In genomic region chr1:59498640-59499039, GRCh38 we compare ENCODE assay signal across 11 cellular contexts.
DNase-seq lines count a peak whose midpoint lies in the region; ATAC-seq and TF ChIP-seq lines count a peak whose summit lies in the region.
"Had no signal": no experiment of that assay in that cellular context is flagged by ENCODE, and none has a peak within 500 bp of the region (broad histone marks: within the 10 kb centered on the region; RNA-seq: fewer than 3 reads in every experiment).

No MANE protein-coding gene starts in this region.

- WGBS in body of pancreas, 2 donors = 21 to 30% methylated on average over 4 of the region's 4 CpGs
- 32% methylated on average over 4 of the region's 4 CpGs for WGBS in liver

- H3K9me3 ChIP-seq in body of pancreas = no peaks in the 10 kb centered on the region
- no peaks in the 10 kb centered on the region for H3K9me3 ChIP-seq in liver (ENCODE audit: control insufficient read depth in 4 of 4, low read length in 3 of 4)
- H3K9me3 ChIP-seq: colonic mucosa had no signal

- TF ChIP-seq RAD21 in liver (IDR thresholded peaks at IDR 0.05) = peak in 1 of 2 donors; percentile 20

- no peak overlapping the region for H3K4me3 ChIP-seq in AG10803 (ENCODE audit: low read length)
- no peak overlapping the region for H3K4me3 ChIP-seq in body of pancreas
- no peak overlapping the region for H3K4me3 ChIP-seq in liver (ENCODE audit: low read depth in 1 of 3, low read length in 3 of 3)
- H3K4me3 ChIP-seq: colonic mucosa had no signal

- intact Hi-C loops in body of pancreas (cut with DNase I) = no loop called here

- no peaks in the 10 kb centered on the region for H3K36me3 ChIP-seq in body of pancreas (replicated peaks in 1 of 2; ENCODE audit: insufficient read depth in 1 of 2, low read depth in 2 of 2)
- H3K36me3 ChIP-seq in liver (ENCODE audit: control insufficient read depth in 4 of 4, insufficient read depth in 3 of 4, low read depth in 1 of 4, low read length in 3 of 4) = no peaks in the 10 kb centered on the region
- H3K36me3 ChIP-seq: colonic mucosa had no signal

- H3K4me1 ChIP-seq in body of pancreas (peaks cover 31% of the 10 kb centered on the region), liver (ENCODE audit: control insufficient read depth in 4 of 4, insufficient read depth in 4 of 4, low read length in 3 of 4) (peaks cover 7 to 35% (median 25%) of the 10 kb centered on the region in 4 donors)
- H3K4me1 ChIP-seq: colonic mucosa had no signal

- TF ChIP-seq CTCF in AG10803 (conservative IDR thresholded peaks at IDR 0.05; ENCODE audit: low read length) (no peak), body of pancreas (IDR thresholded peaks at IDR 0.05) (no peak), liver (IDR thresholded peaks at IDR 0.05; ENCODE audit: low read depth, low read length, missing input control) (no peak)

- H3K9ac ChIP-seq in liver (ENCODE audit: low read depth in 1 of 2, low read length in 2 of 2) = peak overlapping the region; percentile 41 to 81

- no peak for TF ChIP-seq POLR2A in body of pancreas (IDR thresholded peaks at IDR 0.05)

- DNase-seq in AG10803 (ENCODE audit: low read depth) (peak; percentile 52), M059J (ENCODE audit: low read depth) (peak; percentile 85), body of pancreas (peak in 1 of 4 donors; percentile 55), NCI-H2196 (lab: John Stamatoyannopoulos, UW; ENCODE audit: unreplicated experiment) (no peak), SK-N-DZ (ENCODE audit: low spot score) (no peak), T-helper 1 cell (no peak)
- DNase-seq: CD8-positive, alpha-beta memory T cell; colonic mucosa; islet precursor cell had no signal

- no peaks in the 10 kb centered on the region for H3K27me3 ChIP-seq in body of pancreas
- no peaks in the 10 kb centered on the region for H3K27me3 ChIP-seq in liver (ENCODE audit: control insufficient read depth in 4 of 4, insufficient read depth in 4 of 4, low read length in 3 of 4)
- H3K27me3 ChIP-seq: colonic mucosa had no signal

- peak overlapping the region in 3 of 4 donors; percentile 50 to 81 (median 76) for H3K27ac ChIP-seq in body of pancreas
- peak overlapping the region; percentile 63 to 78 for H3K27ac ChIP-seq in liver (ENCODE audit: low read depth in 1 of 2, low read length in 2 of 2)

- ATAC-seq in body of pancreas (no peak), HG02981 (IDR thresholded peaks at IDR 0.05; ENCODE audit: unreplicated experiment) (no peak)

TF ChIP-seq in liver, 16 proteins besides CTCF, POLR2A, EP300 and RAD21:
- TF ChIP-seq, protein P1, sequence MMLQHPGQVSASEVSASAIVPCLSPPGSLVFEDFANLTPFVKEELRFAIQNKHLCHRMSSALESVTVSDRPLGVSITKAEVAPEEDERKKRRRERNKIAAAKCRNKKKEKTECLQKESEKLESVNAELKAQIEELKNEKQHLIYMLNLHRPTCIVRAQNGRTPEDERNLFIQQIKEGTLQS (IDR thresholded peaks at IDR 0.05) = no peak
- TF ChIP-seq TAF1 (conservative IDR thresholded peaks at IDR 0.05) (no peak), FOXA2 (IDR thresholded peaks at IDR 0.05) (no peak), NR2F2 (IDR thresholded peaks at IDR 0.05) (no peak), JUND (IDR thresholded peaks at IDR 0.05) (peak in 1 of 2 donors; percentile 52), YY1 (IDR thresholded peaks at IDR 0.05) (no peak), GABPA (IDR thresholded peaks at IDR 0.05 in 1 of 2, conservative IDR thresholded peaks at IDR 0.05 in 1 of 2) (no peak), HNF4A (conservative IDR thresholded peaks at IDR 0.05) (no peak), FOXA1 (IDR thresholded peaks at IDR 0.05) (no peak), HNF4G (IDR thresholded peaks at IDR 0.05) (no peak), RXRA (IDR thresholded peaks at IDR 0.05) (peak; percentile 16 to 22), EGR1 (IDR thresholded peaks at IDR 0.05; ENCODE audit: low read depth in 2 of 2) (no peak), SP1 (IDR thresholded peaks at IDR 0.05) (peak; percentile 50)
- TF ChIP-seq, protein P2, sequence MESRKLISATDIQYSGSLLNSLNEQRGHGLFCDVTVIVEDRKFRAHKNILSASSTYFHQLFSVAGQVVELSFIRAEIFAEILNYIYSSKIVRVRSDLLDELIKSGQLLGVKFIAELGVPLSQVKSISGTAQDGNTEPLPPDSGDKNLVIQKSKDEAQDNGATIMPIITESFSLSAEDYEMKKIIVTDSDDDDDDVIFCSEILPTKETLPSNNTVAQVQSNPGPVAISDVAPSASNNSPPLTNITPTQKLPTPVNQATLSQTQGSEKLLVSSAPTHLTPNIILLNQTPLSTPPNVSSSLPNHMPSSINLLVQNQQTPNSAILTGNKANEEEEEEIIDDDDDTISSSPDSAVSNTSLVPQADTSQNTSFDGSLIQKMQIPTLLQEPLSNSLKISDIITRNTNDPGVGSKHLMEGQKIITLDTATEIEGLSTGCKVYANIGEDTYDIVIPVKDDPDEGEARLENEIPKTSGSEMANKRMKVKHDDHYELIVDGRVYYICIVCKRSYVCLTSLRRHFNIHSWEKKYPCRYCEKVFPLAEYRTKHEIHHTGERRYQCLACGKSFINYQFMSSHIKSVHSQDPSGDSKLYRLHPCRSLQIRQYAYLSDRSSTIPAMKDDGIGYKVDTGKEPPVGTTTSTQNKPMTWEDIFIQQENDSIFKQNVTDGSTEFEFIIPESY (IDR thresholded peaks at IDR 0.05) = no peak
- TF ChIP-seq, protein P3, sequence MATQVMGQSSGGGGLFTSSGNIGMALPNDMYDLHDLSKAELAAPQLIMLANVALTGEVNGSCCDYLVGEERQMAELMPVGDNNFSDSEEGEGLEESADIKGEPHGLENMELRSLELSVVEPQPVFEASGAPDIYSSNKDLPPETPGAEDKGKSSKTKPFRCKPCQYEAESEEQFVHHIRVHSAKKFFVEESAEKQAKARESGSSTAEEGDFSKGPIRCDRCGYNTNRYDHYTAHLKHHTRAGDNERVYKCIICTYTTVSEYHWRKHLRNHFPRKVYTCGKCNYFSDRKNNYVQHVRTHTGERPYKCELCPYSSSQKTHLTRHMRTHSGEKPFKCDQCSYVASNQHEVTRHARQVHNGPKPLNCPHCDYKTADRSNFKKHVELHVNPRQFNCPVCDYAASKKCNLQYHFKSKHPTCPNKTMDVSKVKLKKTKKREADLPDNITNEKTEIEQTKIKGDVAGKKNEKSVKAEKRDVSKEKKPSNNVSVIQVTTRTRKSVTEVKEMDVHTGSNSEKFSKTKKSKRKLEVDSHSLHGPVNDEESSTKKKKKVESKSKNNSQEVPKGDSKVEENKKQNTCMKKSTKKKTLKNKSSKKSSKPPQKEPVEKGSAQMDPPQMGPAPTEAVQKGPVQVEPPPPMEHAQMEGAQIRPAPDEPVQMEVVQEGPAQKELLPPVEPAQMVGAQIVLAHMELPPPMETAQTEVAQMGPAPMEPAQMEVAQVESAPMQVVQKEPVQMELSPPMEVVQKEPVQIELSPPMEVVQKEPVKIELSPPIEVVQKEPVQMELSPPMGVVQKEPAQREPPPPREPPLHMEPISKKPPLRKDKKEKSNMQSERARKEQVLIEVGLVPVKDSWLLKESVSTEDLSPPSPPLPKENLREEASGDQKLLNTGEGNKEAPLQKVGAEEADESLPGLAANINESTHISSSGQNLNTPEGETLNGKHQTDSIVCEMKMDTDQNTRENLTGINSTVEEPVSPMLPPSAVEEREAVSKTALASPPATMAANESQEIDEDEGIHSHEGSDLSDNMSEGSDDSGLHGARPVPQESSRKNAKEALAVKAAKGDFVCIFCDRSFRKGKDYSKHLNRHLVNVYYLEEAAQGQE (IDR thresholded peaks at IDR 0.05) = no peak
- TF ChIP-seq, protein P4, sequence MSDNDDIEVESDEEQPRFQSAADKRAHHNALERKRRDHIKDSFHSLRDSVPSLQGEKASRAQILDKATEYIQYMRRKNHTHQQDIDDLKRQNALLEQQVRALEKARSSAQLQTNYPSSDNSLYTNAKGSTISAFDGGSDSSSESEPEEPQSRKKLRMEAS (IDR thresholded peaks at IDR 0.05) = no peak

Comparison
In these comparisons a context has a peak if more than half of its experiments do, and no peak if none do; other contexts are left out.
1. DNase-seq: peak in AG10803 (single experiment) and M059J (single experiment); none in NCI-H2196 (single experiment), SK-N-DZ (single experiment) and T-helper 1 cell (0 of 5).